ENCODE assay signal across 18 cellular contexts in genomic region chr14:63656194-63656593, GRCh38.
"Had no signal": no experiment of that assay in that cellular context is flagged by ENCODE, and none has a peak within 500 bp of the region (broad histone marks: within the 10 kb centered on the region; RNA-seq: fewer than 3 reads in every experiment).

No MANE protein-coding gene starts in this region.

- H3K4me1 ChIP-seq: neural progenitor cell, testis, uterus had no signal

- H3K27me3 ChIP-seq: brain microvascular endothelial cell, hepatocyte, neural progenitor cell, ovary, testis, uterus had no signal

- H3K4me1 Mint-ChIP-seq: neural progenitor cell had no signal

- H3K4me3 Mint-ChIP-seq: activated CD8-positive, alpha-beta memory T cell treated with anti-CD3 and anti-CD28 coated beads, Interleukin-2, amount 10 ng/mL, durations not matched to agents 7 days and 5 days; activated T-cell treated with anti-CD3 and anti-CD28 coated beads, Interleukin-2, amount 50 U/mL, for 24 hours; neural progenitor cell; stimulated activated naive CD8-positive, alpha-beta T cell treated with anti-CD3 and anti-CD28 coated beads, Interleukin-15, Interleukin-2, amounts not matched to agents 100 ng/mL and 50 ng/mL, for 24 hours had no signal

- H3K4me3 ChIP-seq: hepatocyte, neural progenitor cell, ovary, testis, uterus had no signal

- H3K36me3 ChIP-seq: brain microvascular endothelial cell, neural progenitor cell, ovary, uterus had no signal

- H3K27ac Mint-ChIP-seq: activated naive CD4-positive, alpha-beta T cell treated with anti-CD3 and anti-CD28 coated beads, Interleukin-2, amount 50 U/mL, for 72 hours; activated T-cell treated with anti-CD3 and anti-CD28 coated beads, Interleukin-2, amount 50 U/mL, for 24 hours; neural progenitor cell; stimulated activated naive CD8-positive, alpha-beta T cell treated with anti-CD3 and anti-CD28 coated beads, Interleukin-15, Interleukin-2, amounts not matched to agents 100 ng/mL and 50 ng/mL, for 24 hours had no signal

- DNase-seq: activated CD4-positive, alpha-beta T cell treated with anti-CD3 and anti-CD28 coated beads, Interleukin-2, amount 50 U/mL, for 48 hours; activated CD4-positive, CD25-positive, alpha-beta regulatory T cell treated with anti-CD3 and anti-CD28 coated beads, Interleukin-2, amount 50 U/mL, for 72 hours; activated CD8-positive, alpha-beta memory T cell treated with anti-CD3 and anti-CD28 coated beads, Interleukin-2, amount 10 ng/mL, durations not matched to agents 7 days and 5 days; activated effector memory CD4-positive, alpha-beta T cell treated with anti-CD3 and anti-CD28 coated beads, Interleukin-2, amount 50 U/mL, for 16 hours; activated T-cell treated with anti-CD3 and anti-CD28 coated beads, Interleukin-2, amount 50 U/mL, for 24 hours; brain microvascular endothelial cell; dermis blood vessel endothelial cell; erythroblast; kidney glomerular epithelial cell; ovary; stimulated activated CD4-positive, alpha-beta T cell treated with anti-CD3 and anti-CD28 coated beads, Interleukin-4, amount 100 ng/mL, for 1 hour; stimulated activated CD8-positive, alpha-beta memory T cell treated with anti-CD3 and anti-CD28 coated beads, Interleukin-4, amount 100 ng/mL, for 48 hours; testis; uterus had no signal

- H3K27me3 Mint-ChIP-seq: activated CD8-positive, alpha-beta memory T cell treated with anti-CD3 and anti-CD28 coated beads, Interleukin-2, amount 10 ng/mL, durations not matched to agents 7 days and 5 days; activated T-cell treated with anti-CD3 and anti-CD28 coated beads, Interleukin-2, amount 50 U/mL, for 24 hours; stimulated activated naive CD8-positive, alpha-beta T cell treated with anti-CD3 and anti-CD28 coated beads, Interleukin-15, Interleukin-2, amounts not matched to agents 100 ng/mL and 50 ng/mL, for 24 hours had no signal

- H3K9me3 Mint-ChIP-seq: activated naive CD4-positive, alpha-beta T cell treated with anti-CD3 and anti-CD28 coated beads, Interleukin-2, amount 50 U/mL, for 72 hours; activated T-cell treated with anti-CD3 and anti-CD28 coated beads, Interleukin-2, amount 50 U/mL, for 24 hours; neural progenitor cell; stimulated activated naive CD8-positive, alpha-beta T cell treated with anti-CD3 and anti-CD28 coated beads, Interleukin-15, Interleukin-2, amounts not matched to agents 100 ng/mL and 50 ng/mL, for 24 hours had no signal

- H3K27ac ChIP-seq: brain microvascular endothelial cell, hepatocyte, neural progenitor cell, ovary, testis, uterus had no signal

- ATAC-seq: activated CD8-positive, alpha-beta memory T cell treated with anti-CD3 and anti-CD28 coated beads, Interleukin-2, amount 10 ng/mL, durations not matched to agents 7 days and 5 days; activated naive CD4-positive, alpha-beta T cell treated with anti-CD3 and anti-CD28 coated beads, Interleukin-2, amount 50 U/mL, for 72 hours had no signal

- H3K9me3 ChIP-seq: ovary, testis, uterus had no signal

- H3K36me3 Mint-ChIP-seq: neural progenitor cell had no signal
